In the genomic region with DNA sequence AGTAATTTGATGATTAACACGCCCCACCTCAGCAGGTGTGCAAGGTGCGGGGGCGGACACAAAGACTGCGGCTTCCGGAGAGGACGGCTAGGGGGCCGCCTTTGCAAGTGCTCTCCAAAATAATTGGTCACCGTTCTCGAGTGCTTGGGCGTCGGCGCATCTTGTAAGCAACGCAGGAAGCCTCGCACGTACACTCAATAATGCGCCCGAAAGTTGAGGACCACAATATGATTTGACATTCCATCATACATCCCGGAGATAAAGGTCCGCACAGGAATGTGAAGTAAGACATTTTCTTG, we compare ENCODE assay signal across 14 cellular contexts.
A peak's percentile ranks its signal among the peaks of the same experiment; 100 is the strongest.
DNase-seq lines count a peak whose midpoint lies in the region; ATAC-seq, FAIRE-seq and TF ChIP-seq lines count a peak whose summit lies in the region.
"Had no signal": no experiment of that assay in that cellular context is flagged by ENCODE, and none has a peak within 500 bp of the region (broad histone marks: within the 10 kb centered on the region; RNA-seq: fewer than 3 reads in every experiment).

No MANE protein-coding gene starts in this region.

- no peak overlapping the region for H3K27ac ChIP-seq in H1 (ENCODE audit: low read depth, low read length)
- no peak overlapping the region for H3K27ac ChIP-seq in neuronal stem cell (replicated peaks; ENCODE audit: low read length)
- H3K27ac ChIP-seq in psoas muscle = no peak overlapping the region
- H3K27ac ChIP-seq: BLaER1 treated with 17β-estradiol and CSF1 and Interleukin-3, amounts not matched to agents 10 nM and 100 nM; HL-60 had no signal

- POLR2A ChIA-PET in H1 (lab: Charles Lee; ENCODE audit: partially characterized antibody) = no interaction called here

- TF ChIP-seq POLR2A in H1 (IDR thresholded peaks at IDR 0.05; ENCODE audit: control extremely low read depth in 1 of 2, low read depth in 2 of 2, low read length in 2 of 2) = no peak

- peak overlapping the region; percentile 7; the same call in 1 of the 2 replicates for H4K8ac ChIP-seq in H1 (ENCODE audit: extremely low read depth, insufficient read depth, low read length)
- H4K8ac ChIP-seq in neuronal stem cell (ENCODE audit: low read depth, low read length) = no peak overlapping the region

- no peak for TF ChIP-seq EP300 in H1 (IDR thresholded peaks at IDR 0.05; ENCODE audit: borderline replicate concordance in 1 of 2, low read depth in 2 of 2, low read length in 2 of 2)

- intact Hi-C loops in psoas muscle (cut with DNase I) = no loop called here

- H3K36me3 ChIP-seq in H1 (ENCODE audit: control insufficient read depth in 2 of 4, insufficient read depth in 4 of 4, low read length in 3 of 4) = no peaks in the 10 kb centered on the region
- H3K36me3 ChIP-seq in neuronal stem cell (replicated peaks in 1 of 2; ENCODE audit: control insufficient read depth in 2 of 2, insufficient read depth in 2 of 2, low read length in 2 of 2) = no peaks in the 10 kb centered on the region
- peaks cover 0 to 18% of the 10 kb centered on the region in 2 donors for H3K36me3 ChIP-seq in psoas muscle (ENCODE audit: insufficient read depth in 1 of 2, low read depth in 1 of 2)
- H3K36me3 ChIP-seq: BLaER1 treated with 17β-estradiol and CSF1 and Interleukin-3, amounts not matched to agents 10 nM and 100 nM had no signal

- no peak overlapping the region for H2AK5ac ChIP-seq in H1 (ENCODE audit: low read depth, low read length)
- no peak overlapping the region for H2AK5ac ChIP-seq in neuronal stem cell (ENCODE audit: low read depth, low read length)

- H2BK5ac ChIP-seq in H1 (ENCODE audit: low read depth, low read length) = no peak overlapping the region
- H2BK5ac ChIP-seq in neuronal stem cell (ENCODE audit: low read length) = no peak overlapping the region

- H3K56ac ChIP-seq in H1 (replicated peaks; ENCODE audit: insufficient read length, low read depth, low read length) = no peak overlapping the region

- H2AFZ ChIP-seq in H1 (ENCODE audit: low read length) (no peak overlapping the region), neuronal stem cell (ENCODE audit: low read length) (no peak overlapping the region)

- H4K20me1 ChIP-seq in H1 (replicated peaks in 1 of 2; ENCODE audit: control insufficient read depth in 1 of 2, insufficient read depth in 2 of 2, low read length in 2 of 2) = no peaks in the 10 kb centered on the region
- H4K20me1 ChIP-seq: BLaER1 treated with 17β-estradiol and CSF1 and Interleukin-3, amounts not matched to agents 10 nM and 100 nM had no signal

- CTCF ChIA-PET in H1 (lab: Charles Lee; ENCODE audit: partially characterized antibody) = no interaction called here

- H2BK15ac ChIP-seq in H1 (ENCODE audit: low read length) = no peak overlapping the region
- H2BK15ac ChIP-seq in neuronal stem cell (ENCODE audit: low read length) = no peak overlapping the region

- H3K9ac ChIP-seq in H1 (replicated peaks in 1 of 4; ENCODE audit: extremely low read depth in 1 of 4, low read depth in 3 of 4, low read length in 3 of 4) = no peak overlapping the region
- peak overlapping the region; percentile 7 for H3K9ac ChIP-seq in neuronal stem cell (ENCODE audit: low read depth, low read length, poor library complexity)
- H3K9ac ChIP-seq: BLaER1 treated with 17β-estradiol and CSF1 and Interleukin-3, amounts not matched to agents 10 nM and 100 nM had no signal

- WGBS in H1 (ENCODE audit: extremely low coverage in 1 of 2, insufficient coverage in 1 of 2, insufficient read length in 1 of 2, insufficient replicate concordance in 2 of 2, low coverage in 1 of 2, low lambda C conversion rate in 2 of 2, missing lambda C conversion rate in 1 of 2), 2 experiments = 94% methylated on average over 19 of the region's 19 CpGs; no CpG with 5 or more reads in 1 of the 2 experiments
- WGBS in neuronal stem cell (ENCODE audit: extremely low coverage in 2 of 2, insufficient read length in 2 of 2, insufficient replicate concordance in 1 of 2), 2 donors = no CpG with 5 or more reads among the region's 19 CpGs
- WGBS in psoas muscle, 3 donors = 93 to 95% (median 94%) methylated on average over 19 of the region's 19 CpGs

- FAIRE-seq in H1 (lab: Jason Lieb, UNC) = no peak
- FAIRE-seq: H54 had no signal

- no peak overlapping the region for H4K91ac ChIP-seq in H1 (replicated peaks; ENCODE audit: insufficient read length, low read length)
- H4K91ac ChIP-seq in neuronal stem cell (ENCODE audit: low read depth, low read length, poor library complexity) = no peak overlapping the region

- TF ChIP-seq CTCF in H1 (IDR thresholded peaks at IDR 0.05; ENCODE audit: control extremely low read depth in 1 of 3, insufficient read depth in 1 of 3, low read depth in 1 of 3, low read length in 3 of 3) (no peak), psoas muscle (IDR thresholded peaks at IDR 0.05) (no peak)

- H2BK120ac ChIP-seq in H1 (replicated peaks; ENCODE audit: low read depth, low read length) (no peak overlapping the region), neuronal stem cell (ENCODE audit: low read depth, low read length) (no peak overlapping the region)

- H3K23ac ChIP-seq in H1 (ENCODE audit: insufficient read length) (no peak overlapping the region), neuronal stem cell (ENCODE audit: low read depth, low read length, poor library complexity) (no peak overlapping the region)

- no peak overlapping the region for H3K18ac ChIP-seq in H1 (ENCODE audit: extremely low read depth, low read length)
- H3K18ac ChIP-seq in neuronal stem cell (ENCODE audit: low read length) = no peak overlapping the region

- H3K14ac ChIP-seq in H1 (ENCODE audit: insufficient read length) = no peak overlapping the region
- no peak overlapping the region for H3K14ac ChIP-seq in neuronal stem cell (ENCODE audit: low read length)

- DNase-seq in NCI-H1105 (lab: John Stamatoyannopoulos, UW) (peak; percentile 35), NCI-H1436 treated with DMSO at 0.1 percent for 48 hours (lab: John Stamatoyannopoulos, UW) (peak; percentile 81), H1 (ENCODE audit: low read depth in 1 of 2, low spot score in 2 of 2) (no peak), neuronal stem cell (ENCODE audit: low spot score) (no peak), SHP77 (lab: John Stamatoyannopoulos, UW) (no peak), psoas muscle (no peak)
- no peak for DNase-seq in stimulated activated CD4-positive, alpha-beta T cell treated with anti-CD3 and anti-CD28 coated beads, Interleukin-2, amount 100 ng/mL, for 48 hours
- DNase-seq: ACHN; CD4-positive, CD25-positive, alpha-beta regulatory T cell; DMS 273 treated with DMSO at 0.1 percent for 48 hours had no signal

- H3K4me1 ChIP-seq in H1 (replicated peaks in 1 of 4; ENCODE audit: control insufficient read depth in 3 of 4, insufficient read depth in 4 of 4, low read length in 3 of 4) (peaks cover 0 to 2% (median 0%) of the 10 kb centered on the region in 4 experiments; a peak in 2 of 7 replicates), neuronal stem cell (ENCODE audit: control insufficient read depth in 2 of 2, insufficient read depth in 1 of 2, low read depth in 1 of 2, low read length in 2 of 2) (peaks cover 0 to 2% of the 10 kb centered on the region in 2 donors), psoas muscle (no peaks in the 10 kb centered on the region)

- H2BK20ac ChIP-seq in H1 (ENCODE audit: low read length) = no peak overlapping the region

- no peaks in the 10 kb centered on the region for H3K79me2 ChIP-seq in H1 (ENCODE audit: control insufficient read depth in 1 of 2, insufficient read depth in 2 of 2, low read length in 2 of 2)

- H4K5ac ChIP-seq in H1 (ENCODE audit: insufficient read length, low read depth, low read length) = no peak overlapping the region

- H3K4me3 ChIP-seq in H1 (ENCODE audit: extremely low read depth in 1 of 4, insufficient read depth in 2 of 4, low read depth in 3 of 4, low read length in 4 of 4) (no peak overlapping the region), neuronal stem cell (ENCODE audit: low read length in 2 of 2) (no peak overlapping the region), psoas muscle (no peak overlapping the region)
- H3K4me3 ChIP-seq: BLaER1 treated with 17β-estradiol and CSF1 and Interleukin-3, amounts not matched to agents 10 nM and 100 nM had no signal

- H3K9me3 ChIP-seq in H1 (ENCODE audit: insufficient read depth in 2 of 2, low read depth in 1 of 2, low read length in 1 of 2) (no peaks in the 10 kb centered on the region), neuronal stem cell (replicated peaks in 1 of 2; ENCODE audit: control insufficient read depth in 2 of 2, insufficient read depth in 1 of 2, low read depth in 1 of 2, low read length in 2 of 2) (no peaks in the 10 kb centered on the region), psoas muscle (no peaks in the 10 kb centered on the region)
- H3K9me3 ChIP-seq: BLaER1 treated with 17β-estradiol and CSF1 and Interleukin-3, amounts not matched to agents 10 nM and 100 nM had no signal

- TF ChIP-seq RAD21 in H1 (IDR thresholded peaks at IDR 0.05 in 1 of 2, conservative IDR thresholded peaks at IDR 0.05 in 1 of 2; ENCODE audit: low read depth in 2 of 2, low read length in 2 of 2) = no peak

- no peak overlapping the region for H3K4me2 ChIP-seq in H1 (ENCODE audit: insufficient read depth in 1 of 2, low read depth in 2 of 2, low read length in 2 of 2)
- no peak overlapping the region for H3K4me2 ChIP-seq in neuronal stem cell (ENCODE audit: insufficient read depth, low read length, poor library complexity, severe bottlenecking)
- H3K4me2 ChIP-seq: BLaER1 treated with 17β-estradiol and CSF1 and Interleukin-3, amounts not matched to agents 10 nM and 100 nM had no signal

- H3K79me1 ChIP-seq in H1 (ENCODE audit: low read depth, low read length) (no peaks in the 10 kb centered on the region), neuronal stem cell (ENCODE audit: low read depth, low read length) (no peaks in the 10 kb centered on the region)

- ATAC-seq in GM21528 (IDR thresholded peaks at IDR 0.05; ENCODE audit: low FRiP score, unreplicated experiment) (no peak), psoas muscle (no peak)

- no peak overlapping the region for H3K4ac ChIP-seq in H1 (replicated peaks; ENCODE audit: insufficient read length, low read depth, low read length)
- no peak overlapping the region for H3K4ac ChIP-seq in neuronal stem cell (ENCODE audit: low read length)

- no peaks in the 10 kb centered on the region for H3K27me3 ChIP-seq in H1 (replicated peaks in 1 of 4; ENCODE audit: control insufficient read depth in 3 of 4, extremely low read depth in 1 of 4, insufficient read depth in 3 of 4, low read length in 3 of 4)
- H3K27me3 ChIP-seq in neuronal stem cell (ENCODE audit: control insufficient read depth in 3 of 3, insufficient read depth in 3 of 3, low read depth in 1 of 3, low read length in 3 of 3) = no peaks in the 10 kb centered on the region
- H3K27me3 ChIP-seq in psoas muscle (ENCODE audit: insufficient read depth in 3 of 3, low read length in 2 of 3) = no peaks in the 10 kb centered on the region
- H3K27me3 ChIP-seq: BLaER1 treated with 17β-estradiol and CSF1 and Interleukin-3, amounts not matched to agents 10 nM and 100 nM had no signal

- H2BK12ac ChIP-seq in H1 (ENCODE audit: low read depth, low read length) (no peak overlapping the region), neuronal stem cell (ENCODE audit: low read length) (no peak overlapping the region)

- no peaks in the 10 kb centered on the region for H3K23me2 ChIP-seq in H1 (ENCODE audit: low read depth, low read length)

TF ChIP-seq in H1, 55 proteins besides CTCF, POLR2A, EP300 and RAD21 (continues in another document):
- TF ChIP-seq CHD1 (IDR thresholded peaks at IDR 0.05; ENCODE audit: low read depth, low read length) (no peak), BACH1 (IDR thresholded peaks at IDR 0.05; ENCODE audit: low read length) (no peak)

Comparison
In these comparisons a context has a peak if more than half of its experiments do, and no peak if none do; other contexts are left out.
1. DNase-seq: peak in NCI-H1105 (single experiment) and NCI-H1436 treated with DMSO at 0.1 percent for 48 hours (single experiment); none in H1 (0 of 2), neuronal stem cell (single experiment), stimulated activated CD4-positive, alpha-beta T cell treated with anti-CD3 and anti-CD28 coated beads, Interleukin-2, amount 100 ng/mL, for 48 hours (0 of 2), SHP77 (0 of 2) and psoas muscle (0 of 2).